Comparison of ENCODE assay signal across 1 cellular context in the genomic region with DNA sequence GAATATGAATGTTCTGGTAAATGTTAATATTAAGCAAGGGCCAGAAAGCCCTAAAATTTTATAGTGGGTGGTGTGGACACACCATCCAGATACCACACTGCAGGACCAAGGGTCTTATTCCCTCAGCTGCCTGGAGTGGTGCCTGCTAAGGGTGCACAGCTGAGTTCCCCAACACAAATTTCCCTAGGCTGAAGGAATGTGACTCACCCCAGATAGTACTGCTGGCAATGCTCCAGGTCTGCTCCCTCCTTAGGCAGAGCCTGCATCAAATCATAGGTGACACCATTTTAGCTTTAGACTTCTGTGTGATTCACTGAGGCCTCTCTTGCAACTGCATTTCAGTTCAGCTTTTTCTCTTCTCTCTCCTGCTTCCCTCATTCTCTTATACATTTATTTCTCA.
TF ChIP-seq lines count a peak whose summit lies in the region.

No MANE protein-coding gene starts in this region.

TF ChIP-seq in IMR-90, 13 proteins besides CTCF, POLR2A, EP300 and RAD21 (continued from another document):
- TF ChIP-seq CHD1 (IDR thresholded peaks at IDR 0.05; ENCODE audit: low read depth, low read length) (no peak), RCOR1 (IDR thresholded peaks at IDR 0.05; ENCODE audit: insufficient replicate concordance, low read length) (no peak), MAFK (IDR thresholded peaks at IDR 0.05; ENCODE audit: low read depth, low read length) (no peak)
